In genomic region chr14:69152944-69153847, GRCh38 we compare ENCODE assay signal across 8 cellular contexts.
DNase-seq lines count a peak whose midpoint lies in the region; ATAC-seq lines count a peak whose summit lies in the region.

A gene with protein sequence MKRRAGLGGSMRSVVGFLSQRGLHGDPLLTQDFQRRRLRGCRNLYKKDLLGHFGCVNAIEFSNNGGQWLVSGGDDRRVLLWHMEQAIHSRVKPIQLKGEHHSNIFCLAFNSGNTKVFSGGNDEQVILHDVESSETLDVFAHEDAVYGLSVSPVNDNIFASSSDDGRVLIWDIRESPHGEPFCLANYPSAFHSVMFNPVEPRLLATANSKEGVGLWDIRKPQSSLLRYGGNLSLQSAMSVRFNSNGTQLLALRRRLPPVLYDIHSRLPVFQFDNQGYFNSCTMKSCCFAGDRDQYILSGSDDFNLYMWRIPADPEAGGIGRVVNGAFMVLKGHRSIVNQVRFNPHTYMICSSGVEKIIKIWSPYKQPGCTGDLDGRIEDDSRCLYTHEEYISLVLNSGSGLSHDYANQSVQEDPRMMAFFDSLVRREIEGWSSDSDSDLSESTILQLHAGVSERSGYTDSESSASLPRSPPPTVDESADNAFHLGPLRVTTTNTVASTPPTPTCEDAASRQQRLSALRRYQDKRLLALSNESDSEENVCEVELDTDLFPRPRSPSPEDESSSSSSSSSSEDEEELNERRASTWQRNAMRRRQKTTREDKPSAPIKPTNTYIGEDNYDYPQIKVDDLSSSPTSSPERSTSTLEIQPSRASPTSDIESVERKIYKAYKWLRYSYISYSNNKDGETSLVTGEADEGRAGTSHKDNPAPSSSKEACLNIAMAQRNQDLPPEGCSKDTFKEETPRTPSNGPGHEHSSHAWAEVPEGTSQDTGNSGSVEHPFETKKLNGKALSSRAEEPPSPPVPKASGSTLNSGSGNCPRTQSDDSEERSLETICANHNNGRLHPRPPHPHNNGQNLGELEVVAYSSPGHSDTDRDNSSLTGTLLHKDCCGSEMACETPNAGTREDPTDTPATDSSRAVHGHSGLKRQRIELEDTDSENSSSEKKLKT (minus strand): TSS chr14:69153119. CDS start chr14:69152978, 141 bp downstream.

- DNase-seq in AG08396 (ENCODE audit: low spot score) (peak; percentile 97), NCI-H446 (lab: John Stamatoyannopoulos, UW) (peak; percentile 42 to 88), iris pigment epithelial cell (ENCODE audit: low read depth) (peak; percentile 97)
- DNase-seq in activated CD4-positive, CD25-positive, alpha-beta regulatory T cell treated with anti-CD3 and anti-CD28 coated beads, Interleukin-2, amount 50 U/mL, for 16 hours (ENCODE audit: low read depth, low spot score) = peak; percentile 82
- DNase-seq in central memory CD4-positive, alpha-beta T cell = peak; percentile 93
- DNase-seq in stimulated activated CD4-positive, alpha-beta T cell treated with anti-CD3 and anti-CD28 coated beads, Interleukin-12 subunit alpha, Interleukin-12 subunit beta, amount 100 ng/mL, for 24 hours (ENCODE audit: low read depth in 2 of 2) = peak; percentile 81 to 89

- ATAC-seq in GM19023 (IDR thresholded peaks at IDR 0.05; ENCODE audit: unreplicated experiment) = peak; percentile 91
- peak; percentile 88 for ATAC-seq in HG03280 (IDR thresholded peaks at IDR 0.05; ENCODE audit: unreplicated experiment)

Comparison
In these comparisons a context has a peak if more than half of its experiments do, and no peak if none do; other contexts are left out.
1. Peak in every context shown above with its lines: DNase-seq and ATAC-seq.